Comparison of ENCODE assay signal across 9 cellular contexts in genomic region chr2:69946351-69947077, GRCh38. TPM values are rescaled to one million over a fixed set of nuclear protein-coding genes. Genes with fewer than 3 reads are reported as not detected.
DNase-seq lines count a peak whose midpoint lies in the region; ATAC-seq and TF ChIP-seq lines count a peak whose summit lies in the region.
"Had no signal": no experiment of that assay in that cellular context is flagged by ENCODE, and none has a peak within 500 bp of the region (broad histone marks: within the 10 kb centered on the region; RNA-seq: fewer than 3 reads in every experiment).

No MANE protein-coding gene starts in this region.

- ATAC-seq in HG03342 (IDR thresholded peaks at IDR 0.05; ENCODE audit: unreplicated experiment): peak; percentile 90

- H3K27me3 Mint-ChIP-seq in T-helper 2 cell treated with Interferon-gamma antibody and Interleukin-4, amounts not matched to agents 5 μg/mL and 100 μg/mL, for 36 hours (ENCODE audit: low read depth): no peaks in the 10 kb centered on the region

- H3K27ac Mint-ChIP-seq in T-helper 2 cell treated with Interferon-gamma antibody and Interleukin-4, amounts not matched to agents 5 μg/mL and 100 μg/mL, for 36 hours: peak overlapping the region; percentile 90

- peak overlapping the region; percentile 16 for H3K9ac ChIP-seq in skeletal muscle satellite cell (ENCODE audit: low read depth, low read length)

- no peaks in the 10 kb centered on the region for H3K36me3 ChIP-seq in skeletal muscle satellite cell (ENCODE audit: insufficient read depth, low read length)

- peak overlapping the region; percentile 12 for H3K4me2 ChIP-seq in skeletal muscle satellite cell (ENCODE audit: low read length)

- peak overlapping the region; percentile 62 for H3K4me3 Mint-ChIP-seq in T-helper 2 cell treated with Interferon-gamma antibody and Interleukin-4, amounts not matched to agents 5 μg/mL and 100 μg/mL, for 36 hours

- no peaks in the 10 kb centered on the region for H3K9me3 ChIP-seq in skeletal muscle satellite cell (replicated peaks; ENCODE audit: low read length)

- DNase-seq in DMS53 (lab: John Stamatoyannopoulos, UW) (peak; percentile 55), DMS53 treated with DMSO at 0.1 percent for 48 hours (lab: John Stamatoyannopoulos, UW; ENCODE audit: unreplicated experiment) (no peak), DMS 273 treated with DMSO at 0.1 percent for 48 hours (lab: John Stamatoyannopoulos, UW) (no peak), dorsolateral prefrontal cortex (no peak)
- DNase-seq in T-helper 2 cell treated with Interferon-gamma antibody and Interleukin-4, amounts not matched to agents 5 μg/mL and 100 μg/mL, for 36 hours (ENCODE audit: low spot score): peak; percentile 65
- peak; percentile 52 for DNase-seq in central memory CD4-positive, alpha-beta T cell

- intact Hi-C loops in dorsolateral prefrontal cortex (cut with DNase I): no loop called here

- H3K9me3 Mint-ChIP-seq in T-helper 2 cell treated with Interferon-gamma antibody and Interleukin-4, amounts not matched to agents 5 μg/mL and 100 μg/mL, for 36 hours: no peaks in the 10 kb centered on the region

- peak overlapping the region in 1 of 59 donors; percentile 45 for H3K27ac ChIP-seq in dorsolateral prefrontal cortex
- H3K27ac ChIP-seq: 22Rv1 had no signal

- H3K4me3 ChIP-seq in skeletal muscle satellite cell (ENCODE audit: low read length): peak overlapping the region; percentile 36
- no peak overlapping the region for H3K4me3 ChIP-seq in dorsolateral prefrontal cortex

- peaks cover 24% of the 10 kb centered on the region for H3K4me1 ChIP-seq in skeletal muscle satellite cell (ENCODE audit: control insufficient read depth, insufficient read depth, low read length)

- H3K27me3 ChIP-seq in skeletal muscle satellite cell (ENCODE audit: control insufficient read depth, insufficient read depth, low read length) (no peaks in the 10 kb centered on the region), dorsolateral prefrontal cortex (no peaks in the 10 kb centered on the region)

- H3K4me1 Mint-ChIP-seq in T-helper 2 cell treated with Interferon-gamma antibody and Interleukin-4, amounts not matched to agents 5 μg/mL and 100 μg/mL, for 36 hours (ENCODE audit: low read depth): peaks cover 44% of the 10 kb centered on the region

- H3K36me3 Mint-ChIP-seq in T-helper 2 cell treated with Interferon-gamma antibody and Interleukin-4, amounts not matched to agents 5 μg/mL and 100 μg/mL, for 36 hours (ENCODE audit: low read depth): peaks cover 27% of the 10 kb centered on the region

- no peak for TF ChIP-seq CTCF in dorsolateral prefrontal cortex (IDR thresholded peaks at IDR 0.05 in 54 of 56, conservative IDR thresholded peaks at IDR 0.05 in 2 of 56; ENCODE audit: low read depth in 1 of 56, partially characterized antibody in 56 of 56)

RNA-seq across cellular contexts. Expression of gene ASPRV1, which starts 14.9 kb away (rescaled TPM):
- total RNA-seq in skeletal muscle satellite cell (2012; rRNA removed): 0.44 TPM in 1 of 2 replicates, not detected in the other
- 10 to 100 TPM in 26 of 120 experiments, 1 to 10 TPM in 94; 5.0 to 15.7 (median 8.2) TPM for total RNA-seq in dorsolateral prefrontal cortex

RNA-seq across cellular contexts. Expression of gene MXD1, which starts 31.6 kb away (rescaled TPM):
- total RNA-seq in skeletal muscle satellite cell (2012; rRNA removed): 1.8 and 2.2 TPM in 2 replicates
- 10 to 100 TPM; 12.4 to 45.6 (median 20.6) TPM for total RNA-seq in dorsolateral prefrontal cortex

RNA-seq across cellular contexts. Expression of gene SNRNP27, which starts 52.8 kb away (rescaled TPM):
- 42.8 and 49.6 TPM in 2 replicates for total RNA-seq in skeletal muscle satellite cell (2012; rRNA removed)
- 10 to 100 TPM; 37.8 to 95.6 (median 69.7) TPM for total RNA-seq in dorsolateral prefrontal cortex

Comparison
In these comparisons a context has a peak if more than half of its experiments do, and no peak if none do; other contexts are left out.
1. DNase-seq: peak in DMS53 (single experiment), T-helper 2 cell treated with Interferon-gamma antibody and Interleukin-4, amounts not matched to agents 5 μg/mL and 100 μg/mL, for 36 hours (single experiment) and central memory CD4-positive, alpha-beta T cell (single experiment); none in DMS53 treated with DMSO at 0.1 percent for 48 hours (single experiment), DMS 273 treated with DMSO at 0.1 percent for 48 hours (single experiment) and dorsolateral prefrontal cortex (0 of 10).